Comparison of ENCODE assay signal across 1 cellular context in genomic region chr19:48724796-48725753, GRCh38.
TF ChIP-seq lines count a peak whose summit lies in the region.

No MANE protein-coding gene starts in this region.

TF ChIP-seq in K562, 482 proteins besides CTCF, POLR2A, EP300 and RAD21 (continued from another document and continues in another):
- TF ChIP-seq UBTF (IDR thresholded peaks at IDR 0.05; ENCODE audit: borderline replicate concordance in 1 of 2, low read depth in 2 of 2, low read length in 2 of 2) (no peak), CBX3 (IDR thresholded peaks at IDR 0.05; ENCODE audit: borderline replicate concordance in 1 of 2, low read length in 2 of 2) (peak in 1 of 2 experiments; percentile 9; a peak in 1 of 3 replicates), KLF16 (IDR thresholded peaks at IDR 0.05) (no peak), CXXC5 (CRISPR knock-in tag; IDR thresholded peaks at IDR 0.05) (0 out of 2 replicates have a peak, but pooled peaks have one; percentile 19), SNIP1 (IDR thresholded peaks at IDR 0.05; ENCODE audit: low read depth) (no peak), IFI16 (CRISPR knock-in tag; IDR thresholded peaks at IDR 0.05) (no peak), GATAD2B (IDR thresholded peaks at IDR 0.05; ENCODE audit: borderline replicate concordance) (no peak), CEBPZ (IDR thresholded peaks at IDR 0.05; ENCODE audit: borderline replicate concordance, low read depth, low read length) (no peak), MLX (CRISPR knock-in tag; conservative IDR thresholded peaks at IDR 0.05) (no peak), ZNF407 (IDR thresholded peaks at IDR 0.05; ENCODE audit: low read depth) (no peak), TSHZ1 (CRISPR knock-in tag; IDR thresholded peaks at IDR 0.05) (no peak), ZBTB2 (IDR thresholded peaks at IDR 0.05) (peak; percentile 27; the same call in 1 of the 2 replicates), E2F8 (IDR thresholded peaks at IDR 0.05; ENCODE audit: low read depth, partially characterized antibody) (peak; percentile 39), ZBTB11 (CRISPR knock-in tag; IDR thresholded peaks at IDR 0.05) (peak in 1 of 3 experiments; percentile 60; a peak in 1 of 6 replicates), IRF9 (tag; IDR thresholded peaks at IDR 0.05) (no peak), C11orf30 (IDR thresholded peaks at IDR 0.05; ENCODE audit: low read depth) (peak; percentile 71), ZNF644 (tag; IDR thresholded peaks at IDR 0.05; ENCODE audit: low read depth) (peak; percentile 91)
